In genomic region chr1:211335507-211336157, GRCh38 we compare ENCODE assay signal across 1 cellular context.
TF ChIP-seq lines count a peak whose summit lies in the region.

No MANE protein-coding gene starts in this region.

TF ChIP-seq in SK-N-SH, 30 proteins besides CTCF, POLR2A, EP300 and RAD21:
- TF ChIP-seq ZBTB33 (IDR thresholded peaks at IDR 0.05; ENCODE audit: borderline replicate concordance, low read depth) (no peak), MEF2A (IDR thresholded peaks at IDR 0.05; ENCODE audit: borderline replicate concordance, low read depth) (no peak), SIN3A (IDR thresholded peaks at IDR 0.05; ENCODE audit: borderline replicate concordance, low read depth, low read length) (no peak), CHD2 (IDR thresholded peaks at IDR 0.05; ENCODE audit: low read length, partially characterized antibody) (no peak), RXRA (IDR thresholded peaks at IDR 0.05; ENCODE audit: borderline replicate concordance, low read depth) (no peak), USF2 (IDR thresholded peaks at IDR 0.05; ENCODE audit: borderline replicate concordance, low read depth, low read length) (no peak), RCOR1 (IDR thresholded peaks at IDR 0.05; ENCODE audit: low read length) (no peak), MXI1 (IDR thresholded peaks at IDR 0.05; ENCODE audit: low read depth, low read length) (no peak), YY1 (IDR thresholded peaks at IDR 0.05; ENCODE audit: low read depth) (no peak), REST (IDR thresholded peaks at IDR 0.05; ENCODE audit: low read depth, low read length) (no peak), TEAD4 (IDR thresholded peaks at IDR 0.05; ENCODE audit: borderline replicate concordance, insufficient read depth) (no peak), MAX (IDR thresholded peaks at IDR 0.05; ENCODE audit: low read depth) (no peak), EZH2phosphoT487 (IDR thresholded peaks at IDR 0.05; ENCODE audit: borderline replicate concordance, low read depth) (no peak), USF1 (IDR thresholded peaks at IDR 0.05; ENCODE audit: borderline replicate concordance, low read depth) (no peak), POLR2AphosphoS5 (IDR thresholded peaks at IDR 0.05; ENCODE audit: low read depth, low read length) (no peak)
